10 cellular contexts compared by ENCODE assay signal in genomic region chr6:18031189-18031588, GRCh38.
"Had no signal": no experiment of that assay in that cellular context is flagged by ENCODE, and none has a peak within 500 bp of the region (broad histone marks: within the 10 kb centered on the region; RNA-seq: fewer than 3 reads in every experiment).

No MANE protein-coding gene starts in this region.

- H3K9ac ChIP-seq: GM23248 had no signal

- H3K27ac ChIP-seq: GM23248 had no signal

- H3K36me3 ChIP-seq: HAP-1 had no signal

- H3K4me2 ChIP-seq: GM23338 had no signal

- DNase-seq: GM23248, GOT3, H7, H9, HCEC 1CT, HFFc6 had no signal

- H2AFZ ChIP-seq: GM23248, GM23338 had no signal

- H3K4me1 ChIP-seq: HAP-1 had no signal

- FAIRE-seq: H1, H54 had no signal

- H3K4me3 ChIP-seq: GM23248, GM23338, HAP-1 had no signal

- ATAC-seq: GM23338 had no signal

- H3K9me3 ChIP-seq: HAP-1 had no signal
